Comparison of ENCODE assay signal across 1 cellular context in the genomic region with DNA sequence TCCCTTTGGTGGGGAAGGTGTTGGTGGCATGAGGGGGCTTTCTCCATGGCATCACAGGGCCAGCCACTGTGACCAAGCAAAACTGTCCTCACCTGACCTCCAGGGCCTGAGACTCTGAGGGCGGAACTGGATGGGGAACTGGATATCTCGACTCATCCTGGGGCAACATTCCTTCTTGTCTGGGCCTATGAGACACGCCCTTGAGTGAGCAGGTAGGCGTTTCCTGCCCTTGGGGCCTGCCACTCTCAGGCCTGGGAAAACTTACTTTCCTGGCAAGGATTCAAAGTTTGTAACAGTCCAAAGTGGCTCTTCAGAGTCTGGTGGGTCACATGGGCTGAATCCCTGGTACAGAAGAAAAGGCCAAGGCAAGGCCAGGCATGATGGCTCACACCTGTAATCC.
TF ChIP-seq lines count a peak whose summit lies in the region.

No MANE protein-coding gene starts in this region.

TF ChIP-seq in GM23338, 12 proteins besides CTCF, POLR2A, EP300 and RAD21 (continued from another document):
- TF ChIP-seq, protein P1, sequence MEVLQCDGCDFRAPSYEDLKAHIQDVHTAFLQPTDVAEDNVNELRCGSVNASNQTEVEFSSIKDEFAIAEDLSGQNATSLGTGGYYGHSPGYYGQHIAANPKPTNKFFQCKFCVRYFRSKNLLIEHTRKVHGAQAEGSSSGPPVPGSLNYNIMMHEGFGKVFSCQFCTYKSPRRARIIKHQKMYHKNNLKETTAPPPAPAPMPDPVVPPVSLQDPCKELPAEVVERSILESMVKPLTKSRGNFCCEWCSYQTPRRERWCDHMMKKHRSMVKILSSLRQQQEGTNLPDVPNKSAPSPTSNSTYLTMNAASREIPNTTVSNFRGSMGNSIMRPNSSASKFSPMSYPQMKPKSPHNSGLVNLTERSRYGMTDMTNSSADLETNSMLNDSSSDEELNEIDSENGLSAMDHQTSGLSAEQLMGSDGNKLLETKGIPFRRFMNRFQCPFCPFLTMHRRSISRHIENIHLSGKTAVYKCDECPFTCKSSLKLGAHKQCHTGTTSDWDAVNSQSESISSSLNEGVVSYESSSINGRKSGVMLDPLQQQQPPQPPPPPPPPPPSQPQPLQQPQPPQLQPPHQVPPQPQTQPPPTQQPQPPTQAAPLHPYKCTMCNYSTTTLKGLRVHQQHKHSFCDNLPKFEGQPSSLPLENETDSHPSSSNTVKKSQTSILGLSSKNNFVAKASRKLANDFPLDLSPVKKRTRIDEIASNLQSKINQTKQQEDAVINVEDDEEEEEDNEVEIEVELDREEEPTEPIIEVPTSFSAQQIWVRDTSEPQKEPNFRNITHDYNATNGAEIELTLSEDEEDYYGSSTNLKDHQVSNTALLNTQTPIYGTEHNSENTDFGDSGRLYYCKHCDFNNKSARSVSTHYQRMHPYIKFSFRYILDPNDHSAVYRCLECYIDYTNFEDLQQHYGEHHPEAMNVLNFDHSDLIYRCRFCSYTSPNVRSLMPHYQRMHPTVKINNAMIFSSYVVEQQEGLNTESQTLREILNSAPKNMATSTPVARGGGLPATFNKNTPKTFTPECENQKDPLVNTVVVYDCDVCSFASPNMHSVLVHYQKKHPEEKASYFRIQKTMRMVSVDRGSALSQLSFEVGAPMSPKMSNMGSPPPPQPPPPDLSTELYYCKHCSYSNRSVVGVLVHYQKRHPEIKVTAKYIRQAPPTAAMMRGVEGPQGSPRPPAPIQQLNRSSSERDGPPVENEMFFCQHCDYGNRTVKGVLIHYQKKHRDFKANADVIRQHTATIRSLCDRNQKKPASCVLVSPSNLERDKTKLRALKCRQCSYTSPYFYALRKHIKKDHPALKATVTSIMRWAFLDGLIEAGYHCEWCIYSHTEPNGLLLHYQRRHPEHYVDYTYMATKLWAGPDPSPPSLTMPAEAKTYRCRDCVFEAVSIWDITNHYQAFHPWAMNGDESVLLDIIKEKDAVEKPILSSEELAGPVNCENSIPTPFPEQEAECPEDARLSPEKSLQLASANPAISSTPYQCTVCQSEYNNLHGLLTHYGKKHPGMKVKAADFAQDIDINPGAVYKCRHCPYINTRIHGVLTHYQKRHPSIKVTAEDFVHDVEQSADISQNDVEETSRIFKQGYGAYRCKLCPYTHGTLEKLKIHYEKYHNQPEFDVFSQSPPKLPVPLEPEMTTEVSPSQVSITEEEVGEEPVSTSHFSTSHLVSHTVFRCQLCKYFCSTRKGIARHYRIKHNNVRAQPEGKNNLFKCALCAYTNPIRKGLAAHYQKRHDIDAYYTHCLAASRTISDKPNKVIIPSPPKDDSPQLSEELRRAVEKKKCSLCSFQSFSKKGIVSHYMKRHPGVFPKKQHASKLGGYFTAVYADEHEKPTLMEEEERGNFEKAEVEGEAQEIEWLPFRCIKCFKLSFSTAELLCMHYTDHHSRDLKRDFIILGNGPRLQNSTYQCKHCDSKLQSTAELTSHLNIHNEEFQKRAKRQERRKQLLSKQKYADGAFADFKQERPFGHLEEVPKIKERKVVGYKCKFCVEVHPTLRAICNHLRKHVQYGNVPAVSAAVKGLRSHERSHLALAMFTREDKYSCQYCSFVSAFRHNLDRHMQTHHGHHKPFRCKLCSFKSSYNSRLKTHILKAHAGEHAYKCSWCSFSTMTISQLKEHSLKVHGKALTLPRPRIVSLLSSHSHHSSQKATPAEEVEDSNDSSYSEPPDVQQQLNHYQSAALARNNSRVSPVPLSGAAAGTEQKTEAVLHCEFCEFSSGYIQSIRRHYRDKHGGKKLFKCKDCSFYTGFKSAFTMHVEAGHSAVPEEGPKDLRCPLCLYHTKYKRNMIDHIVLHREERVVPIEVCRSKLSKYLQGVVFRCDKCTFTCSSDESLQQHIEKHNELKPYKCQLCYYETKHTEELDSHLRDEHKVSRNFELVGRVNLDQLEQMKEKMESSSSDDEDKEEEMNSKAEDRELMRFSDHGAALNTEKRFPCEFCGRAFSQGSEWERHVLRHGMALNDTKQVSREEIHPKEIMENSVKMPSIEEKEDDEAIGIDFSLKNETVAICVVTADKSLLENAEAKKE (CRISPR knock-in tag; IDR thresholded peaks at IDR 0.05), result no peak
- TF ChIP-seq EZH2 (IDR thresholded peaks at IDR 0.05; ENCODE audit: low read depth, unreplicated experiment), result no peak
- TF ChIP-seq POLR2AphosphoS5 (IDR thresholded peaks at IDR 0.05; ENCODE audit: low read depth), result no peak
- TF ChIP-seq CREB1 (CRISPR knock-in tag; IDR thresholded peaks at IDR 0.05; ENCODE audit: low read depth), result no peak
- no peak for TF ChIP-seq ZNF114 (CRISPR knock-in tag; IDR thresholded peaks at IDR 0.05)
- TF ChIP-seq, protein P2, sequence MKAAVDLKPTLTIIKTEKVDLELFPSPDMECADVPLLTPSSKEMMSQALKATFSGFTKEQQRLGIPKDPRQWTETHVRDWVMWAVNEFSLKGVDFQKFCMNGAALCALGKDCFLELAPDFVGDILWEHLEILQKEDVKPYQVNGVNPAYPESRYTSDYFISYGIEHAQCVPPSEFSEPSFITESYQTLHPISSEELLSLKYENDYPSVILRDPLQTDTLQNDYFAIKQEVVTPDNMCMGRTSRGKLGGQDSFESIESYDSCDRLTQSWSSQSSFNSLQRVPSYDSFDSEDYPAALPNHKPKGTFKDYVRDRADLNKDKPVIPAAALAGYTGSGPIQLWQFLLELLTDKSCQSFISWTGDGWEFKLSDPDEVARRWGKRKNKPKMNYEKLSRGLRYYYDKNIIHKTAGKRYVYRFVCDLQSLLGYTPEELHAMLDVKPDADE (IDR thresholded peaks at IDR 0.05), result no peak
- no peak for TF ChIP-seq JUNB (IDR thresholded peaks at IDR 0.05; ENCODE audit: unreplicated experiment)
